ENCODE assay signal across 15 cellular contexts in the genomic region with DNA sequence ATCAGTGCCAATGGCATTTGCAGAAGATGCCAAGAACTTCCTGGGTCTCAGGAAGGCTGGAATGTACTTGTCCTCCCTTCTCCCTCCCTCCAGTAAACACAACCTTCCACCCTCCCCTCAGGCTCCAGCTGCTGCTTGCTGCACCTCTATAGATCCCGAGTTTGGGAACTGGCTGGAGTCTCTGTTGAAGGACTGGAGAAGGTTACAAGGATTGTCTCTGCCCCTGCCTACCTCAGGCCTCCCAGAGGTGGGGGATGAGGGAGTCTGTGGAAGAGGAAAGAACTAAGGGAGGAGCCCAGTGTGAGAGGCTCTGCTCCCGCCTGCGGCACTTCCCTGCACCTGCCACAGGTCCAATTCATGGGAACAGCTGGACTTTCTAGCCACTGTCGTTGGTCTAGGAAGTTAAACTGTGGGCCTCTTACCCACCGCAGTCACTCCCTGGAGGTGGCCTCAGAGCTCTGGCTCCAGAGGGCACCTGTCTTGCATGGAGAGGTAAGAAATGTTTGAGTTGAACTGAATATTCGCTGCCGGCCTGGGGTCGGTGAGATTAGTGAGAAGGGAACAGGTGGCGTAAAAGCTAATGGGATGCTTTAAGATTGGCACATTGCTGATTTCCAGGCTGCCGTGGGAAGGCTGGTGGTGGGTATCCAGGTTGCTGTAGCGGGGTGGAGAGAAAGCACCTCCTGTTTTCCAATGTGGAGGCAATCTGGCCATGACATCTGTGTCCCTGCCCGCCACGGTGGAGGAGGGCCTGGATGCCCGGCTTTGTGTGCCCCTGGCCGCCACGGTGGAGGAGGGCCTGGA. TPM values are rescaled to one million over a fixed set of nuclear protein-coding genes. Genes with fewer than 3 reads are reported as not detected.
DNase-seq lines count a peak whose midpoint lies in the region; ATAC-seq and TF ChIP-seq lines count a peak whose summit lies in the region.
"Had no signal": no experiment of that assay in that cellular context is flagged by ENCODE, and none has a peak within 500 bp of the region (broad histone marks: within the 10 kb centered on the region; RNA-seq: fewer than 3 reads in every experiment).

No MANE protein-coding gene starts in this region.

- TF ChIP-seq EP300 in transverse colon (IDR thresholded peaks at IDR 0.05; ENCODE audit: low read depth), result no peak

- no peak overlapping the region for H2AFZ ChIP-seq in PC-3 (ENCODE audit: low read length)

- H3F3A ChIP-seq in PC-3 (ENCODE audit: low read length, unreplicated experiment), result no peaks in the 10 kb centered on the region

- H3K27me3 ChIP-seq in left lung (no peaks in the 10 kb centered on the region), transverse colon (no peaks in the 10 kb centered on the region), PC-3 (ENCODE audit: low read length) (no peaks in the 10 kb centered on the region)

- H3K36me3 Mint-ChIP-seq in WTC11, result no peaks in the 10 kb centered on the region
- no peaks in the 10 kb centered on the region for H3K36me3 Mint-ChIP-seq in activated CD4-positive, alpha-beta memory T cell treated with anti-CD3 and anti-CD28 coated beads for 36 hours
- H3K36me3 Mint-ChIP-seq: CD4-positive, CD25-positive, alpha-beta regulatory T cell; naive thymus-derived CD4-positive, alpha-beta T cell; stimulated activated memory B cell treated with anti-CD40 and anti-IgM and Interleukin-4, amounts not matched to agents 10 μg/mL and 1 μg/mL and 100 μg/mL, for 72 hours had no signal

- H3K4me3 ChIP-seq in left lung, result no peak overlapping the region
- no peak overlapping the region for H3K4me3 ChIP-seq in transverse colon
- H3K4me3 ChIP-seq in PC-3 (ENCODE audit: low read length), result no peak overlapping the region

- POLR2A ChIA-PET in WTC11 (lab: Charles Lee), result no interaction called here
- POLR2A ChIA-PET in activated CD4-positive, alpha-beta memory T cell treated with anti-CD3 and anti-CD28 coated beads for 36 hours (lab: Charles Lee), result no interaction called here
- POLR2A ChIA-PET in PC-3 (lab: Charles Lee; ENCODE audit: unreplicated experiment), result no interaction called here

- in situ Hi-C loops in transverse colon (cut with MboI; ENCODE audit: low pct_ligation_motif_present in 1 of 4, low pct_unique_long_range_greater_than_20kb in 1 of 4, low sequenced_read_pairs in 3 of 4), result no loop called here

- H3K9me3 Mint-ChIP-seq in WTC11, result peaks cover 4% of the 10 kb centered on the region
- no peaks in the 10 kb centered on the region for H3K9me3 Mint-ChIP-seq in activated CD4-positive, alpha-beta memory T cell treated with anti-CD3 and anti-CD28 coated beads for 36 hours
- H3K9me3 Mint-ChIP-seq: activated naive CD8-positive, alpha-beta T cell treated with anti-CD3 and anti-CD28 coated beads, Interleukin-2, amount 50 U/mL, for 24 hours; CD4-positive, CD25-positive, alpha-beta regulatory T cell; central memory CD8-positive, alpha-beta T cell had no signal

- H3K27ac ChIP-seq in left lung (no peak overlapping the region), transverse colon (peak overlapping the region; percentile 68 to 76 (median 72)), PC-3 (ENCODE audit: low read length) (no peak overlapping the region)

- peak; percentile 5 for DNase-seq in NCI-H82 (lab: John Stamatoyannopoulos, UW)
- no peak for DNase-seq in NCI-H82 treated with DMSO at 0.1 percent for 48 hours (lab: John Stamatoyannopoulos, UW; ENCODE audit: unreplicated experiment)
- no peak for DNase-seq in WTC11 (ENCODE audit: low spot score)
- no peak for DNase-seq in left lung
- peak; percentile 51 for DNase-seq in transverse colon
- no peak for DNase-seq in activated CD4-positive, alpha-beta memory T cell treated with anti-CD3 and anti-CD28 coated beads for 36 hours
- DNase-seq in PC-3, result no peak
- no peak for DNase-seq in effector CD8-positive, alpha-beta T cell (lab: John Stamatoyannopoulos, UW)
- DNase-seq: activated naive CD8-positive, alpha-beta T cell treated with anti-CD3 and anti-CD28 coated beads, Interleukin-2, amount 50 U/mL, for 24 hours; activated T-cell treated with anti-CD3 and anti-CD28 coated beads, Interleukin-2, amount 50 U/mL, for 1 hour; CD4-positive, CD25-positive, alpha-beta regulatory T cell; naive thymus-derived CD4-positive, alpha-beta T cell; T-helper 2 cell had no signal

- H3K36me3 ChIP-seq in left lung, result no peaks in the 10 kb centered on the region
- no peaks in the 10 kb centered on the region for H3K36me3 ChIP-seq in transverse colon
- no peaks in the 10 kb centered on the region for H3K36me3 ChIP-seq in PC-3 (ENCODE audit: low read depth, low read length)

- no peaks in the 10 kb centered on the region for H3K9me3 ChIP-seq in left lung
- H3K9me3 ChIP-seq in transverse colon, result no peaks in the 10 kb centered on the region
- no peaks in the 10 kb centered on the region for H3K9me3 ChIP-seq in PC-3 (ENCODE audit: low read length)

- H3K4me2 ChIP-seq in PC-3 (ENCODE audit: low read length), result no peak overlapping the region

- no peaks in the 10 kb centered on the region for H4K20me1 ChIP-seq in PC-3 (ENCODE audit: low read length)

- WGBS in transverse colon (ENCODE audit: low coverage in 1 of 2), 2 donors, result 68% methylated on average over 15 of the region's 16 CpGs; no CpG with 5 or more reads in 1 of the 2 donors

- TF ChIP-seq CTCF in WTC11 (IDR thresholded peaks at IDR 0.05) (no peak), left lung (IDR thresholded peaks at IDR 0.05) (no peak), transverse colon (IDR thresholded peaks at IDR 0.05) (peak in 3 of 5 experiments; percentile 4 to 42 (median 37)), PC-3 (conservative IDR thresholded peaks at IDR 0.05; ENCODE audit: low read depth, low read length) (no peak)

- peaks cover 6% of the 10 kb centered on the region; the same call in 1 of the 2 replicates for H3K4me1 Mint-ChIP-seq in WTC11
- no peaks in the 10 kb centered on the region for H3K4me1 Mint-ChIP-seq in activated CD4-positive, alpha-beta memory T cell treated with anti-CD3 and anti-CD28 coated beads for 36 hours (ENCODE audit: low read depth)
- H3K4me1 Mint-ChIP-seq: activated naive CD8-positive, alpha-beta T cell treated with anti-CD3 and anti-CD28 coated beads, Interleukin-2, amount 50 U/mL, for 24 hours; CD4-positive, CD25-positive, alpha-beta regulatory T cell; central memory CD8-positive, alpha-beta T cell had no signal

- H3K27ac Mint-ChIP-seq in WTC11, result 0 out of 2 replicates have a peak overlapping the region, but pooled peaks have one; percentile 11
- no peak overlapping the region for H3K27ac Mint-ChIP-seq in activated CD4-positive, alpha-beta memory T cell treated with anti-CD3 and anti-CD28 coated beads for 36 hours
- H3K27ac Mint-ChIP-seq: activated naive CD8-positive, alpha-beta T cell treated with anti-CD3 and anti-CD28 coated beads, Interleukin-2, amount 50 U/mL, for 24 hours; naive thymus-derived CD4-positive, alpha-beta T cell; stimulated activated memory B cell treated with anti-CD40 and anti-IgM and Interleukin-4, amounts not matched to agents 10 μg/mL and 1 μg/mL and 100 μg/mL, for 72 hours had no signal

- CTCF ChIA-PET in WTC11 (lab: Charles Lee), result no interaction called here
- CTCF ChIA-PET in activated CD4-positive, alpha-beta memory T cell treated with anti-CD3 and anti-CD28 coated beads for 36 hours (lab: Charles Lee), result no interaction called here
- CTCF ChIA-PET in PC-3 (lab: Charles Lee), result no interaction called here

- no peaks in the 10 kb centered on the region for H3K9me2 ChIP-seq in PC-3 (replicated peaks; ENCODE audit: low read length)

- no peak overlapping the region for H3K4me3 Mint-ChIP-seq in WTC11
- H3K4me3 Mint-ChIP-seq in activated CD4-positive, alpha-beta memory T cell treated with anti-CD3 and anti-CD28 coated beads for 36 hours, result no peak overlapping the region
- H3K4me3 Mint-ChIP-seq: activated naive CD8-positive, alpha-beta T cell treated with anti-CD3 and anti-CD28 coated beads, Interleukin-2, amount 50 U/mL, for 24 hours; CD4-positive, CD25-positive, alpha-beta regulatory T cell; central memory CD8-positive, alpha-beta T cell; naive thymus-derived CD4-positive, alpha-beta T cell; stimulated activated memory B cell treated with anti-CD40 and anti-IgM and Interleukin-4, amounts not matched to agents 10 μg/mL and 1 μg/mL and 100 μg/mL, for 72 hours had no signal

- H3K9ac ChIP-seq in PC-3 (ENCODE audit: low read length), result no peak overlapping the region

- H3K4me1 ChIP-seq in left lung, result no peaks in the 10 kb centered on the region
- H3K4me1 ChIP-seq in transverse colon, result peaks cover 22 to 44% (median 33%) of the 10 kb centered on the region in 4 donors
- H3K4me1 ChIP-seq in PC-3 (ENCODE audit: insufficient read depth, low read length), result peaks cover under 1% of the 10 kb centered on the region; the same call in 1 of the 2 replicates

- intact Hi-C loops in left lung (cut with DNase I), result no loop called here
- intact Hi-C loops in transverse colon (cut with DNase I; ENCODE audit: low total_unique reads), result no loop called here
- intact Hi-C loops in activated CD4-positive, alpha-beta memory T cell treated with anti-CD3 and anti-CD28 coated beads for 36 hours (cut with micrococcal nuclease), result no loop called here
- intact Hi-C loops in PC-3 (cut with micrococcal nuclease), result no loop called here

- peak; percentile 63 for ATAC-seq in WTC11
- peak; percentile 80 for ATAC-seq in left lung
- no peak for ATAC-seq in PC-3
- ATAC-seq: activated naive CD8-positive, alpha-beta T cell treated with anti-CD3 and anti-CD28 coated beads, Interleukin-2, amount 50 U/mL, for 24 hours; naive thymus-derived CD4-positive, alpha-beta T cell; stimulated activated memory B cell treated with anti-CD40 and anti-IgM and Interleukin-4, amounts not matched to agents 10 μg/mL and 1 μg/mL and 100 μg/mL, for 72 hours had no signal

- BruUV-seq in PC-3 (replicated peaks; lab: Mats Ljungman, UMichigan), result no TSS peak

- no peaks in the 10 kb centered on the region for H3K79me2 ChIP-seq in PC-3 (ENCODE audit: low read length)

- no peak for TF ChIP-seq POLR2A in transverse colon (IDR thresholded peaks at IDR 0.05)

- no peaks in the 10 kb centered on the region for H3K27me3 Mint-ChIP-seq in WTC11 (ENCODE audit: low read depth)
- peaks cover 9% of the 10 kb centered on the region for H3K27me3 Mint-ChIP-seq in activated CD4-positive, alpha-beta memory T cell treated with anti-CD3 and anti-CD28 coated beads for 36 hours
- H3K27me3 Mint-ChIP-seq: central memory CD8-positive, alpha-beta T cell; stimulated activated memory B cell treated with anti-CD40 and anti-IgM and Interleukin-4, amounts not matched to agents 10 μg/mL and 1 μg/mL and 100 μg/mL, for 72 hours had no signal

TF ChIP-seq in WTC11, 78 proteins besides CTCF, POLR2A, EP300 and RAD21 (continues in another document):
- no peak for TF ChIP-seq ZNF416 (CRISPR knock-in tag; IDR thresholded peaks at IDR 0.05)
- TF ChIP-seq, protein P1, sequence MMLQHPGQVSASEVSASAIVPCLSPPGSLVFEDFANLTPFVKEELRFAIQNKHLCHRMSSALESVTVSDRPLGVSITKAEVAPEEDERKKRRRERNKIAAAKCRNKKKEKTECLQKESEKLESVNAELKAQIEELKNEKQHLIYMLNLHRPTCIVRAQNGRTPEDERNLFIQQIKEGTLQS (CRISPR knock-in tag; conservative IDR thresholded peaks at IDR 0.05), result no peak

RNA-seq across cellular contexts. Expression of gene PPP1R14C, which starts 54.3 kb away (rescaled TPM):
- total RNA-seq in WTC11 (2021) (0.66 to 1.1 TPM (median 0.80 TPM) in 3 replicates), left lung (10 to 100 TPM; 13.6 to 33.6 TPM), transverse colon (10 to 100 TPM in 3 of 4 donors, 1 to 10 TPM in 1; 1.2 to 64.5 (median 38.8) TPM), PC-3 (2014; rRNA removed) (1.1 and 3.0 TPM in 2 replicates)
- total RNA-seq in activated CD4-positive, alpha-beta memory T cell treated with anti-CD3 and anti-CD28 coated beads for 36 hours, result under 1 TPM; 0.21 to 0.36 TPM
- total RNA-seq: CD4-positive, CD25-positive, alpha-beta regulatory T cell; naive thymus-derived CD4-positive, alpha-beta T cell had no signal

Comparison
In these comparisons a context has a peak if more than half of its experiments do, and no peak if none do; other contexts are left out.
1. DNase-seq: peak in NCI-H82 (single experiment) and transverse colon (single experiment); none in NCI-H82 treated with DMSO at 0.1 percent for 48 hours (single experiment), WTC11 (single experiment), left lung (0 of 2), activated CD4-positive, alpha-beta memory T cell treated with anti-CD3 and anti-CD28 coated beads for 36 hours (single experiment), PC-3 (single experiment) and effector CD8-positive, alpha-beta T cell (single experiment).
2. CTCF ChIP-seq: peak in transverse colon (3 of 5); none in WTC11 (single experiment), left lung (0 of 2) and PC-3 (single experiment).
3. H3K27ac ChIP-seq: peak in transverse colon (4 of 4); none in left lung (0 of 2) and PC-3 (single experiment).